Comparison of ENCODE assay signal across 2 cellular contexts in genomic region chr10:129929343-129930297, GRCh38.
TF ChIP-seq lines count a peak whose summit lies in the region.

No MANE protein-coding gene starts in this region.

TF ChIP-seq in HCT116, 20 proteins besides CTCF, POLR2A, EP300 and RAD21:
- no peak for TF ChIP-seq JUND (IDR thresholded peaks at IDR 0.05)
- TF ChIP-seq SRF (IDR thresholded peaks at IDR 0.05; ENCODE audit: low read depth): no peak
- TF ChIP-seq SP1 (IDR thresholded peaks at IDR 0.05; ENCODE audit: low read depth): no peak
- TF ChIP-seq REST (IDR thresholded peaks at IDR 0.05; ENCODE audit: low read depth): no peak
- TF ChIP-seq SIN3A (IDR thresholded peaks at IDR 0.05; ENCODE audit: low read depth): no peak
- TF ChIP-seq ELF1 (IDR thresholded peaks at IDR 0.05; ENCODE audit: borderline replicate concordance, low read depth): no peak
- no peak for TF ChIP-seq TCF7L2 (IDR thresholded peaks at IDR 0.05; ENCODE audit: borderline replicate concordance, extremely low read depth, insufficient read depth, insufficient read length)
- TF ChIP-seq MAX (IDR thresholded peaks at IDR 0.05): no peak
- TF ChIP-seq FOSL1 (IDR thresholded peaks at IDR 0.05; ENCODE audit: low read depth): no peak
- no peak for TF ChIP-seq ZFX (IDR thresholded peaks at IDR 0.05)
- no peak for TF ChIP-seq CEBPB (IDR thresholded peaks at IDR 0.05; ENCODE audit: low read depth)
- TF ChIP-seq EZH2 (IDR thresholded peaks at IDR 0.05): no peak
- TF ChIP-seq EGR1 (IDR thresholded peaks at IDR 0.05; ENCODE audit: low read depth): no peak
- no peak for TF ChIP-seq ATF3 (IDR thresholded peaks at IDR 0.05)
- TF ChIP-seq YY1 (IDR thresholded peaks at IDR 0.05; ENCODE audit: extremely low read depth, insufficient replicate concordance, low read depth, low read length): no peak
- no peak for TF ChIP-seq POLR2AphosphoS5 (IDR thresholded peaks at IDR 0.05; ENCODE audit: low read depth, low read length)
- no peak for TF ChIP-seq ZBTB33 (IDR thresholded peaks at IDR 0.05; ENCODE audit: extremely low read depth, insufficient replicate concordance, low read length)
- no peak for TF ChIP-seq CBX3 (IDR thresholded peaks at IDR 0.05; ENCODE audit: low read depth)
- no peak for TF ChIP-seq ZNF274 (IDR thresholded peaks at IDR 0.05; ENCODE audit: low read depth, low read length)
- TF ChIP-seq EZH2phosphoT487 (IDR thresholded peaks at IDR 0.05; ENCODE audit: borderline replicate concordance): no peak

TF ChIP-seq in H1, 55 proteins besides CTCF, POLR2A, EP300 and RAD21:
- TF ChIP-seq GTF2F1 (IDR thresholded peaks at IDR 0.05; ENCODE audit: borderline replicate concordance, low read depth, low read length) (no peak), JUN (IDR thresholded peaks at IDR 0.05; ENCODE audit: low read depth, low read length) (no peak), JUND (IDR thresholded peaks at IDR 0.05; ENCODE audit: low read length) (no peak), EZH2 (IDR thresholded peaks at IDR 0.05; ENCODE audit: low read depth, low read length, severe bottlenecking) (no peak), CBX8 (IDR thresholded peaks at IDR 0.05; ENCODE audit: borderline replicate concordance, low read depth, low read length) (no peak), SAP30 (IDR thresholded peaks at IDR 0.05; ENCODE audit: insufficient read depth, insufficient replicate concordance, low read length) (no peak), KDM5A (IDR thresholded peaks at IDR 0.05; ENCODE audit: low read length) (no peak), ZNF274 (IDR thresholded peaks at IDR 0.05; ENCODE audit: borderline replicate concordance, extremely low read depth, low read length) (no peak), CBX5 (IDR thresholded peaks at IDR 0.05; ENCODE audit: low read depth, low read length) (no peak), SRF (IDR thresholded peaks at IDR 0.05; ENCODE audit: low read depth, low read length) (no peak), CHD7 (IDR thresholded peaks at IDR 0.05; ENCODE audit: insufficient replicate concordance, low read length) (no peak), TAF7 (optimal IDR thresholded peaks at IDR 0.05; ENCODE audit: borderline replicate concordance, low read depth, low read length) (no peak), SUZ12 (IDR thresholded peaks at IDR 0.05; ENCODE audit: low read length) (no peak), CHD2 (IDR thresholded peaks at IDR 0.05; ENCODE audit: low read length) (no peak), CEBPB (IDR thresholded peaks at IDR 0.05; ENCODE audit: low read depth, low read length) (no peak), CHD1 (IDR thresholded peaks at IDR 0.05; ENCODE audit: low read depth, low read length) (no peak), SP2 (IDR thresholded peaks at IDR 0.05; ENCODE audit: low read length) (no peak)
TF ChIP-seq in H1: peak in this region for 0.
